ENCODE assay signal across 1 cellular context in genomic region chr19:36572593-36573019, GRCh38.
A peak's percentile ranks its signal among the peaks of the same experiment; 100 is the strongest.
TF ChIP-seq lines count a peak whose summit lies in the region.

No MANE protein-coding gene starts in this region.

TF ChIP-seq in K562, 482 proteins besides CTCF, POLR2A, EP300 and RAD21:
- TF ChIP-seq ZNF12 (CRISPR knock-in tag; IDR thresholded peaks at IDR 0.05) (no peak), HDGF (IDR thresholded peaks at IDR 0.05) (0 out of 2 replicates have a peak, but pooled peaks have one; percentile 31), CREM (IDR thresholded peaks at IDR 0.05; ENCODE audit: low read depth) (no peak), ETV1 (tag; conservative IDR thresholded peaks at IDR 0.05; ENCODE audit: low read depth) (no peak), ZNF384 (IDR thresholded peaks at IDR 0.05; ENCODE audit: low read depth, low read length) (peak; percentile 37; the same call in 1 of the 2 replicates), DACH1 (IDR thresholded peaks at IDR 0.05; ENCODE audit: partially characterized antibody) (peak; percentile 94), RAD51 (IDR thresholded peaks at IDR 0.05; ENCODE audit: borderline replicate concordance, low read depth) (0 out of 2 replicates have a peak, but pooled peaks have one; percentile 16), HES1 (IDR thresholded peaks at IDR 0.05; ENCODE audit: low read depth) (0 out of 2 replicates have a peak, but pooled peaks have one; percentile 15), FOSL1 (tag; conservative IDR thresholded peaks at IDR 0.05) (peak; percentile 39; the same call in 1 of the 2 replicates), ZBTB2 (IDR thresholded peaks at IDR 0.05) (0 out of 2 replicates have a peak, but pooled peaks have one; percentile 70), ZNF143 (CRISPR knock-in tag; IDR thresholded peaks at IDR 0.05) (no peak), GATAD2B (IDR thresholded peaks at IDR 0.05; ENCODE audit: borderline replicate concordance) (peak; percentile 79; the same call in 1 of the 2 replicates), MTA1 (IDR thresholded peaks at IDR 0.05; ENCODE audit: borderline replicate concordance) (peak; percentile 72; the same call in 1 of the 2 replicates), GABPB1 (CRISPR knock-in tag; IDR thresholded peaks at IDR 0.05) (no peak), MIER1 (IDR thresholded peaks at IDR 0.05; ENCODE audit: low read depth) (0 out of 2 replicates have a peak, but pooled peaks have one; percentile 41)
- TF ChIP-seq, protein P1, sequence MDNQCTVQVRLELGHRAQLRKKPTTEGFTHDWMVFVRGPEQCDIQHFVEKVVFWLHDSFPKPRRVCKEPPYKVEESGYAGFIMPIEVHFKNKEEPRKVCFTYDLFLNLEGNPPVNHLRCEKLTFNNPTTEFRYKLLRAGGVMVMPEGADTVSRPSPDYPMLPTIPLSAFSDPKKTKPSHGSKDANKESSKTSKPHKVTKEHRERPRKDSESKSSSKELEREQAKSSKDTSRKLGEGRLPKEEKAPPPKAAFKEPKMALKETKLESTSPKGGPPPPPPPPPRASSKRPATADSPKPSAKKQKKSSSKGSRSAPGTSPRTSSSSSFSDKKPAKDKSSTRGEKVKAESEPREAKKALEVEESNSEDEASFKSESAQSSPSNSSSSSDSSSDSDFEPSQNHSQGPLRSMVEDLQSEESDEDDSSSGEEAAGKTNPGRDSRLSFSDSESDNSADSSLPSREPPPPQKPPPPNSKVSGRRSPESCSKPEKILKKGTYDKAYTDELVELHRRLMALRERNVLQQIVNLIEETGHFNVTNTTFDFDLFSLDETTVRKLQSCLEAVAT (IDR thresholded peaks at IDR 0.05), result 0 out of 4 replicates have a peak, but pooled peaks of 1 of the 2 experiments have one; percentile 34
- TF ChIP-seq, protein P2, sequence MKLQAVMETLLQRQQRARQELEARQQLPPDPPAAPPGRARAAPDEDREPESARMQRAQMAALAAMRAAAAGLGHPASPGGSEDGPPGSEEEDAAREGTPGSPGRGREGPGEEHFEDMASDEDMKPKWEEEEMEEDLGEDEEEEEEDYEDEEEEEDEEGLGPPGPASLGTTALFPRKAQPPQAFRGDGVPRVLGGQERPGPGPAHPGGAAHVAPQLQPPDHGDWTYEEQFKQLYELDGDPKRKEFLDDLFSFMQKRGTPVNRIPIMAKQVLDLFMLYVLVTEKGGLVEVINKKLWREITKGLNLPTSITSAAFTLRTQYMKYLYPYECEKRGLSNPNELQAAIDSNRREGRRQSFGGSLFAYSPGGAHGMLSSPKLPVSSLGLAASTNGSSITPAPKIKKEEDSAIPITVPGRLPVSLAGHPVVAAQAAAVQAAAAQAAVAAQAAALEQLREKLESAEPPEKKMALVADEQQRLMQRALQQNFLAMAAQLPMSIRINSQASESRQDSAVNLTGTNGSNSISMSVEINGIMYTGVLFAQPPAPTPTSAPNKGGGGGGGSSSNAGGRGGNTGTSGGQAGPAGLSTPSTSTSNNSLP (IDR thresholded peaks at IDR 0.05; ENCODE audit: borderline replicate concordance, low read depth, low read length), result 0 out of 2 replicates have a peak, but pooled peaks have one; percentile 19
- TF ChIP-seq, protein P3, sequence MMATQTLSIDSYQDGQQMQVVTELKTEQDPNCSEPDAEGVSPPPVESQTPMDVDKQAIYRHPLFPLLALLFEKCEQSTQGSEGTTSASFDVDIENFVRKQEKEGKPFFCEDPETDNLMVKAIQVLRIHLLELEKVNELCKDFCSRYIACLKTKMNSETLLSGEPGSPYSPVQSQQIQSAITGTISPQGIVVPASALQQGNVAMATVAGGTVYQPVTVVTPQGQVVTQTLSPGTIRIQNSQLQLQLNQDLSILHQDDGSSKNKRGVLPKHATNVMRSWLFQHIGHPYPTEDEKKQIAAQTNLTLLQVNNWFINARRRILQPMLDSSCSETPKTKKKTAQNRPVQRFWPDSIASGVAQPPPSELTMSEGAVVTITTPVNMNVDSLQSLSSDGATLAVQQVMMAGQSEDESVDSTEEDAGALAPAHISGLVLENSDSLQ (IDR thresholded peaks at IDR 0.05), result peak; percentile 82; the same call in 1 of the 2 replicates
- TF ChIP-seq, protein P4, sequence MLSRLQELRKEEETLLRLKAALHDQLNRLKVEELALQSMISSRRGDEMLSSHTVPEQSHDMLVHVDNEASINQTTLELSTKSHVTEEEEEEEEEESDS (CRISPR knock-in tag; IDR thresholded peaks at IDR 0.05), result no peak
- TF ChIP-seq, protein P5, sequence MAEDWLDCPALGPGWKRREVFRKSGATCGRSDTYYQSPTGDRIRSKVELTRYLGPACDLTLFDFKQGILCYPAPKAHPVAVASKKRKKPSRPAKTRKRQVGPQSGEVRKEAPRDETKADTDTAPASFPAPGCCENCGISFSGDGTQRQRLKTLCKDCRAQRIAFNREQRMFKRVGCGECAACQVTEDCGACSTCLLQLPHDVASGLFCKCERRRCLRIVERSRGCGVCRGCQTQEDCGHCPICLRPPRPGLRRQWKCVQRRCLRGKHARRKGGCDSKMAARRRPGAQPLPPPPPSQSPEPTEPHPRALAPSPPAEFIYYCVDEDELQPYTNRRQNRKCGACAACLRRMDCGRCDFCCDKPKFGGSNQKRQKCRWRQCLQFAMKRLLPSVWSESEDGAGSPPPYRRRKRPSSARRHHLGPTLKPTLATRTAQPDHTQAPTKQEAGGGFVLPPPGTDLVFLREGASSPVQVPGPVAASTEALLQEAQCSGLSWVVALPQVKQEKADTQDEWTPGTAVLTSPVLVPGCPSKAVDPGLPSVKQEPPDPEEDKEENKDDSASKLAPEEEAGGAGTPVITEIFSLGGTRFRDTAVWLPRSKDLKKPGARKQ (CRISPR knock-in tag; IDR thresholded peaks at IDR 0.05), result no peak
